ENCODE assay signal across 1 cellular context in the genomic region with DNA sequence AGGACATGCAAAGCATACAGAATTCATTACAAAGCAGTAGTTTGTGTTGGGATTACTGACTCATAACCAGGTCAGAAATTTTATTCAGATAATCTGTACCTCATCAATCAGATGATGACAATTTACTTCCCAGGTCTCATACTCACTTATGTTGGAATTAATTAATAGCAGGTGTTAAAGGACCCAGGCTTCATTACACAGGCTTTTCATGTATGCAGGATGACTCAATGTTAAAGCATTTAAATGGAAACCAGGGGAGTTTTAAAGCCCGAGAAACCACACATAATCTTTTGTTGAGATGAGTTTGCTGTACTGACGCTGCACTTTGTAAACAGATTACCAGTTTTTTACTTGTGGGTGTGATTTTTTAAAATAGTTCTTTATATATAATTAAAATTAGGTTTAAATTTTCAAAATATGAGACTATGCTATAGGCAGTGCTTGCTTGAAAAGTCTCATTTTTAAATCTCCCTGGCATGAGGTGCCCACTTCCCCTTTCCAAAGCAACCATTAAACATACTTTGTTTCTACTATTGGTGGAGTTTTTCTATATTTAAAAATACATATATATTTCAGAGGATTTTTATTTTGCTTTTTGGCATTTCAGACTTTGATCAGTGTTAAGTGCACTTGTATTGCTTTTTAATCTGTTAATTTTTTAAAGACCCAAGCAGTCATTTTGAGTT.
TF ChIP-seq lines count a peak whose summit lies in the region.

No MANE protein-coding gene starts in this region.

TF ChIP-seq in SK-N-SH, 30 proteins besides CTCF, POLR2A, EP300 and RAD21 (continued from another document):
- TF ChIP-seq, protein P1, sequence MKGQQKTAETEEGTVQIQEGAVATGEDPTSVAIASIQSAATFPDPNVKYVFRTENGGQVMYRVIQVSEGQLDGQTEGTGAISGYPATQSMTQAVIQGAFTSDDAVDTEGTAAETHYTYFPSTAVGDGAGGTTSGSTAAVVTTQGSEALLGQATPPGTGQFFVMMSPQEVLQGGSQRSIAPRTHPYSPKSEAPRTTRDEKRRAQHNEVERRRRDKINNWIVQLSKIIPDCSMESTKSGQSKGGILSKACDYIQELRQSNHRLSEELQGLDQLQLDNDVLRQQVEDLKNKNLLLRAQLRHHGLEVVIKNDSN (IDR thresholded peaks at IDR 0.05; ENCODE audit: borderline replicate concordance, low read depth) = peak; percentile 11; the same call in 1 of the 2 replicates
- TF ChIP-seq GATA2 (CRISPR knock-in tag; IDR thresholded peaks at IDR 0.05) (no peak), REST (IDR thresholded peaks at IDR 0.05; ENCODE audit: low read depth, low read length) (no peak), RXRA (IDR thresholded peaks at IDR 0.05; ENCODE audit: borderline replicate concordance, low read depth) (peak; percentile 83), FOXM1 (IDR thresholded peaks at IDR 0.05; ENCODE audit: low read depth) (peak; percentile 92), MEF2A (IDR thresholded peaks at IDR 0.05; ENCODE audit: borderline replicate concordance, low read depth) (no peak), TEAD4 (IDR thresholded peaks at IDR 0.05; ENCODE audit: borderline replicate concordance, insufficient read depth) (peak; percentile 92), JUND (IDR thresholded peaks at IDR 0.05) (peak; percentile 95), MAX (IDR thresholded peaks at IDR 0.05; ENCODE audit: low read depth) (0 out of 2 replicates have a peak, but pooled peaks have one; percentile 23), NFIC (IDR thresholded peaks at IDR 0.05; ENCODE audit: borderline replicate concordance) (peak; percentile 61), NRF1 (IDR thresholded peaks at IDR 0.05; ENCODE audit: low read depth, low read length) (no peak), FOXJ3 (CRISPR knock-in tag; IDR thresholded peaks at IDR 0.05) (no peak), GABPA (IDR thresholded peaks at IDR 0.05; ENCODE audit: low read depth) (0 out of 2 replicates have a peak, but pooled peaks have one; percentile 18), SIN3A (IDR thresholded peaks at IDR 0.05; ENCODE audit: borderline replicate concordance, low read depth, low read length) (0 out of 2 replicates have a peak, but pooled peaks have one; percentile 26), EZH2phosphoT487 (IDR thresholded peaks at IDR 0.05; ENCODE audit: borderline replicate concordance, low read depth) (no peak), RFX5 (IDR thresholded peaks at IDR 0.05; ENCODE audit: low read length) (no peak), SMC3 (IDR thresholded peaks at IDR 0.05; ENCODE audit: low read depth, low read length) (no peak), POLR2AphosphoS5 (IDR thresholded peaks at IDR 0.05; ENCODE audit: low read depth, low read length) (peak; percentile 95), YY1 (IDR thresholded peaks at IDR 0.05; ENCODE audit: low read depth) (0 out of 2 replicates have a peak, but pooled peaks have one; percentile 34), USF2 (IDR thresholded peaks at IDR 0.05; ENCODE audit: borderline replicate concordance, low read depth, low read length) (no peak), FOSL2 (IDR thresholded peaks at IDR 0.05; ENCODE audit: borderline replicate concordance, low read depth) (peak; percentile 90), ELF1 (IDR thresholded peaks at IDR 0.05) (peak; percentile 20; the same call in 1 of the 2 replicates), TAF1 (IDR thresholded peaks at IDR 0.05; ENCODE audit: borderline replicate concordance, low read depth, low read length) (no peak), TCF12 (IDR thresholded peaks at IDR 0.05) (peak; percentile 100)
- TF ChIP-seq, protein P2, sequence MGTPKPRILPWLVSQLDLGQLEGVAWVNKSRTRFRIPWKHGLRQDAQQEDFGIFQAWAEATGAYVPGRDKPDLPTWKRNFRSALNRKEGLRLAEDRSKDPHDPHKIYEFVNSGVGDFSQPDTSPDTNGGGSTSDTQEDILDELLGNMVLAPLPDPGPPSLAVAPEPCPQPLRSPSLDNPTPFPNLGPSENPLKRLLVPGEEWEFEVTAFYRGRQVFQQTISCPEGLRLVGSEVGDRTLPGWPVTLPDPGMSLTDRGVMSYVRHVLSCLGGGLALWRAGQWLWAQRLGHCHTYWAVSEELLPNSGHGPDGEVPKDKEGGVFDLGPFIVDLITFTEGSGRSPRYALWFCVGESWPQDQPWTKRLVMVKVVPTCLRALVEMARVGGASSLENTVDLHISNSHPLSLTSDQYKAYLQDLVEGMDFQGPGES (IDR thresholded peaks at IDR 0.05; ENCODE audit: low read depth, low read length) = no peak
- TF ChIP-seq, protein P3, sequence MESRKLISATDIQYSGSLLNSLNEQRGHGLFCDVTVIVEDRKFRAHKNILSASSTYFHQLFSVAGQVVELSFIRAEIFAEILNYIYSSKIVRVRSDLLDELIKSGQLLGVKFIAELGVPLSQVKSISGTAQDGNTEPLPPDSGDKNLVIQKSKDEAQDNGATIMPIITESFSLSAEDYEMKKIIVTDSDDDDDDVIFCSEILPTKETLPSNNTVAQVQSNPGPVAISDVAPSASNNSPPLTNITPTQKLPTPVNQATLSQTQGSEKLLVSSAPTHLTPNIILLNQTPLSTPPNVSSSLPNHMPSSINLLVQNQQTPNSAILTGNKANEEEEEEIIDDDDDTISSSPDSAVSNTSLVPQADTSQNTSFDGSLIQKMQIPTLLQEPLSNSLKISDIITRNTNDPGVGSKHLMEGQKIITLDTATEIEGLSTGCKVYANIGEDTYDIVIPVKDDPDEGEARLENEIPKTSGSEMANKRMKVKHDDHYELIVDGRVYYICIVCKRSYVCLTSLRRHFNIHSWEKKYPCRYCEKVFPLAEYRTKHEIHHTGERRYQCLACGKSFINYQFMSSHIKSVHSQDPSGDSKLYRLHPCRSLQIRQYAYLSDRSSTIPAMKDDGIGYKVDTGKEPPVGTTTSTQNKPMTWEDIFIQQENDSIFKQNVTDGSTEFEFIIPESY (IDR thresholded peaks at IDR 0.05; ENCODE audit: borderline replicate concordance, low read depth) = 0 out of 2 replicates have a peak, but pooled peaks have one; percentile 59
- TF ChIP-seq, protein P4, sequence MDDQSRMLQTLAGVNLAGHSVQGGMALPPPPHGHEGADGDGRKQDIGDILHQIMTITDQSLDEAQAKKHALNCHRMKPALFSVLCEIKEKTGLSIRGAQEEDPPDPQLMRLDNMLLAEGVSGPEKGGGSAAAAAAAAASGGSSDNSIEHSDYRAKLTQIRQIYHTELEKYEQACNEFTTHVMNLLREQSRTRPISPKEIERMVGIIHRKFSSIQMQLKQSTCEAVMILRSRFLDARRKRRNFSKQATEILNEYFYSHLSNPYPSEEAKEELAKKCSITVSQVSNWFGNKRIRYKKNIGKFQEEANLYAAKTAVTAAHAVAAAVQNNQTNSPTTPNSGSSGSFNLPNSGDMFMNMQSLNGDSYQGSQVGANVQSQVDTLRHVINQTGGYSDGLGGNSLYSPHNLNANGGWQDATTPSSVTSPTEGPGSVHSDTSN (IDR thresholded peaks at IDR 0.05) = peak; percentile 94
TF ChIP-seq in SK-N-SH: peak in this region for 16.
